Comparison of ENCODE assay signal across 27 cellular contexts in genomic region chr16:47847220-47847970, GRCh38.
A peak's percentile ranks its signal among the peaks of the same experiment; 100 is the strongest.
DNase-seq lines count a peak whose midpoint lies in the region; ATAC-seq and TF ChIP-seq lines count a peak whose summit lies in the region.
"Had no signal": no experiment of that assay in that cellular context is flagged by ENCODE, and none has a peak within 500 bp of the region (broad histone marks: within the 10 kb centered on the region; RNA-seq: fewer than 3 reads in every experiment).

No MANE protein-coding gene starts in this region.

- no peak overlapping the region for H3K56ac ChIP-seq in mesendoderm (ENCODE audit: low read length)

- H3K9ac ChIP-seq in adipocyte (ENCODE audit: low read length) (no peak overlapping the region), mesendoderm (ENCODE audit: low read length) (no peak overlapping the region)

- H3K27me3 ChIP-seq in adipocyte (replicated peaks; ENCODE audit: control insufficient read depth, insufficient read depth, low read length) (peaks cover 7% of the 10 kb centered on the region), mesendoderm (ENCODE audit: insufficient read depth, low read length, poor library complexity) (no peaks in the 10 kb centered on the region)
- H3K27me3 ChIP-seq: neutrophil, sigmoid colon, tibial artery had no signal

- TF ChIP-seq CTCF in epithelial cell of esophagus (IDR thresholded peaks at IDR 0.05; ENCODE audit: insufficient read depth, low read depth, low read length, missing control alignments) = no peak
- no peak for TF ChIP-seq CTCF in GM20000 (IDR thresholded peaks at IDR 0.05; ENCODE audit: extremely low read depth, missing control alignments)

- no peak overlapping the region for H3K4me2 ChIP-seq in mesendoderm (ENCODE audit: low read length)

- no peaks in the 10 kb centered on the region for H3K79me2 ChIP-seq in mesendoderm (ENCODE audit: control insufficient read depth, insufficient read depth, low read length)

- no peak overlapping the region for H3K23ac ChIP-seq in mesendoderm (ENCODE audit: low read length)

- H3K36me3 ChIP-seq in adipocyte (ENCODE audit: control insufficient read depth, insufficient read depth, low read length, severe bottlenecking) (no peaks in the 10 kb centered on the region), mesendoderm (ENCODE audit: control insufficient read depth, insufficient read depth, low read length) (no peaks in the 10 kb centered on the region)
- H3K36me3 ChIP-seq: left ventricle myocardium inferior, neutrophil, sigmoid colon, tibial artery had no signal

- intact Hi-C loops in left cardiac atrium (cut with DNase I) = no loop called here

- H3K4ac ChIP-seq in mesendoderm (ENCODE audit: low read depth, low read length) = no peak overlapping the region

- H3K4me1 ChIP-seq in adipocyte (ENCODE audit: control insufficient read depth, insufficient read depth, low read length) = no peaks in the 10 kb centered on the region
- H3K4me1 ChIP-seq in mesendoderm (ENCODE audit: control insufficient read depth, low read depth, low read length) = peaks cover 8% of the 10 kb centered on the region
- H3K4me1 ChIP-seq: left ventricle myocardium inferior, psoas muscle, sigmoid colon, tibial artery had no signal

- H3K18ac ChIP-seq in mesendoderm (ENCODE audit: low read length) = no peak overlapping the region

- WGBS in mesendoderm (ENCODE audit: extremely low coverage, insufficient coverage, low lambda C conversion rate) = no CpG with 5 or more reads among the region's 6 CpGs

- ATAC-seq in left cardiac atrium = no peak
- ATAC-seq: activated CD4-positive, CD25-positive, alpha-beta regulatory T cell treated with anti-CD3 and anti-CD28 coated beads, Interleukin-2, amount 50 U/mL, for 24 hours; activated CD8-positive, alpha-beta memory T cell treated with anti-CD3 and anti-CD28 coated beads, Interleukin-2, amount 10 ng/mL, durations not matched to agents 7 days and 5 days; activated T-cell treated with anti-CD3 and anti-CD28 coated beads, Interleukin-2, amount 50 U/mL, for 4 hours; psoas muscle had no signal

- no peak overlapping the region for H2BK5ac ChIP-seq in mesendoderm (ENCODE audit: low read length)

- no peak overlapping the region for H2BK15ac ChIP-seq in mesendoderm (replicated peaks; ENCODE audit: low read depth)

- H2BK120ac ChIP-seq in mesendoderm (ENCODE audit: low read depth, low read length) = no peak overlapping the region

- no peak overlapping the region for H3K27ac ChIP-seq in mesendoderm (ENCODE audit: low read depth, low read length)
- H3K27ac ChIP-seq: left ventricle myocardium inferior, neutrophil, psoas muscle, sigmoid colon, SK-N-MC, tibial artery had no signal

- no peaks in the 10 kb centered on the region for H3K9me3 ChIP-seq in adipocyte (ENCODE audit: control insufficient read depth, low read length)
- H3K9me3 ChIP-seq: left ventricle myocardium inferior, neutrophil, psoas muscle, sigmoid colon, tibial artery had no signal

- no peak overlapping the region for H4K5ac ChIP-seq in mesendoderm (ENCODE audit: low read length)

- H3K4me3 ChIP-seq in adipocyte (ENCODE audit: low read length) (no peak overlapping the region), epithelial cell of esophagus (ENCODE audit: low read length) (no peak overlapping the region), mesendoderm (ENCODE audit: low read length) (no peak overlapping the region)
- H3K4me3 ChIP-seq: left ventricle myocardium inferior, psoas muscle, sigmoid colon, SK-N-MC, tibial artery had no signal

- no peak overlapping the region for H2AK5ac ChIP-seq in mesendoderm (ENCODE audit: low read length)

- no peak overlapping the region for H4K8ac ChIP-seq in mesendoderm (ENCODE audit: low read depth, low read length)

- DNase-seq in HPDE6-E6E7 (ENCODE audit: extremely low spot score) (peak; percentile 71), adipocyte (ENCODE audit: low read depth) (peak; percentile 15), epithelial cell of esophagus (ENCODE audit: low read depth) (peak; percentile 98), mesendoderm (peak; percentile 44), left cardiac atrium (no peak), C1 segment of cervical spinal cord (lab: John Stamatoyannopoulos, UW) (no peak), glomerular visceral epithelial cell (ENCODE audit: extremely low spot score) (no peak), GM20000 (ENCODE audit: low spot score) (no peak)
- DNase-seq: ACHN; activated CD4-positive, alpha-beta T cell treated with anti-CD3 and anti-CD28 coated beads, Interleukin-2, amount 50 U/mL, for 4 hours; activated CD8-positive, alpha-beta memory T cell treated with anti-CD3 and anti-CD28 coated beads, Interleukin-2, amount 10 ng/mL, durations not matched to agents 7 days and 5 days; activated gamma-delta T cell; activated naive CD8-positive, alpha-beta T cell treated with anti-CD3 and anti-CD28 coated beads, Interleukin-2, amount 10 ng/mL, durations not matched to agents 7 days and 5 days; activated T-cell treated with anti-CD3 and anti-CD28 coated beads, Interleukin-2, amount 50 U/mL, for 4 hours; cerebellar nuclear complex; HCEC 1CT; Kasumi-1; left ventricle myocardium inferior; MV-4-11; NCI-H1436 treated with DMSO at 0.1 percent for 48 hours; psoas muscle; sigmoid colon; stimulated activated CD4-positive, alpha-beta T cell treated with anti-CD3 and anti-CD28 coated beads, Interleukin-4, amount 100 ng/mL, for 24 hours; tibial artery had no signal

- H3K79me1 ChIP-seq in mesendoderm (ENCODE audit: low read length) = no peaks in the 10 kb centered on the region

Comparison
In these comparisons a context has a peak if more than half of its experiments do, and no peak if none do; other contexts are left out.
1. DNase-seq: peak in HPDE6-E6E7 (single experiment), adipocyte (single experiment), epithelial cell of esophagus (single experiment) and mesendoderm (single experiment); none in left cardiac atrium (single experiment), C1 segment of cervical spinal cord (0 of 14), glomerular visceral epithelial cell (single experiment) and GM20000 (single experiment).